Comparison of ENCODE assay signal across 1 cellular context in genomic region chr4:85883180-85883579, GRCh38.
TF ChIP-seq lines count a peak whose summit lies in the region.

No MANE protein-coding gene starts in this region.

TF ChIP-seq in IMR-90, 13 proteins besides CTCF, POLR2A, EP300 and RAD21 (continued from another document):
- TF ChIP-seq ELK1 (IDR thresholded peaks at IDR 0.05; ENCODE audit: borderline replicate concordance, low read depth, low read length) (no peak), SMC3 (IDR thresholded peaks at IDR 0.05; ENCODE audit: low read depth, low read length) (no peak)
